21 cellular contexts compared by ENCODE assay signal in genomic region chr14:91770185-91770584, GRCh38. TPM values are rescaled to one million over a fixed set of nuclear protein-coding genes. Genes with fewer than 3 reads are reported as not detected.
"Had no signal": no experiment of that assay in that cellular context is flagged by ENCODE, and none has a peak within 500 bp of the region (broad histone marks: within the 10 kb centered on the region; RNA-seq: fewer than 3 reads in every experiment).

No MANE protein-coding gene starts in this region.

- H3K27me3 ChIP-seq: gastrocnemius medialis, spleen, stomach had no signal

- H3K4me1 ChIP-seq: gastrocnemius medialis had no signal

- H3K9me3 Mint-ChIP-seq: endodermal cell; nephron progenitor cell; stimulated activated naive B cell treated with anti-CD40 and anti-IgM and Interleukin-4, amounts not matched to agents 10 μg/mL and 1 μg/mL and 100 μg/mL, for 72 hours had no signal

- ATAC-seq: gastrocnemius medialis; left ventricle myocardium superior; naive thymus-derived CD4-positive, alpha-beta T cell; sciatic nerve; stimulated activated naive B cell treated with anti-CD40 and anti-IgM and Interleukin-4, amounts not matched to agents 10 μg/mL and 1 μg/mL and 100 μg/mL, for 72 hours had no signal

- H3K36me3 Mint-ChIP-seq: stimulated activated naive B cell treated with anti-CD40 and anti-IgM and Interleukin-4, amounts not matched to agents 10 μg/mL and 1 μg/mL and 100 μg/mL, for 72 hours had no signal

- H3K4me3 ChIP-seq: coronary artery, gastrocnemius medialis, spleen, stomach had no signal

- H3K27me3 Mint-ChIP-seq: naive thymus-derived CD4-positive, alpha-beta T cell; stimulated activated naive B cell treated with anti-CD40 and anti-IgM and Interleukin-4, amounts not matched to agents 10 μg/mL and 1 μg/mL and 100 μg/mL, for 72 hours had no signal

- DNase-seq: effector CD4-positive, alpha-beta T cell; endodermal cell; gastrocnemius medialis; glutamatergic neuron; islet precursor cell; left ventricle myocardium superior; mesendoderm; naive thymus-derived CD4-positive, alpha-beta T cell; nephron progenitor cell; spleen; stimulated activated CD4-positive, alpha-beta T cell treated with anti-CD3 and anti-CD28 coated beads, Interleukin-15, amount 100 ng/mL, for 24 hours; stimulated activated CD4-positive, alpha-beta T cell treated with anti-CD3 and anti-CD28 coated beads, Interleukin-1b, Interleukin-23, amount 100 ng/mL, for 48 hours; stimulated activated CD4-positive, alpha-beta T cell treated with anti-CD3 and anti-CD28 coated beads, Interleukin-4, amount 100 ng/mL, for 24 hours; stimulated activated naive B cell treated with anti-CD40 and anti-IgM and Interleukin-4, amounts not matched to agents 10 μg/mL and 1 μg/mL and 100 μg/mL, for 72 hours; stomach; substantia nigra; trophoblast cell had no signal

- H3K27ac ChIP-seq: coronary artery, gastrocnemius medialis, spleen had no signal

- H3K4me3 Mint-ChIP-seq: endodermal cell; naive thymus-derived CD4-positive, alpha-beta T cell; nephron progenitor cell; stimulated activated naive B cell treated with anti-CD40 and anti-IgM and Interleukin-4, amounts not matched to agents 10 μg/mL and 1 μg/mL and 100 μg/mL, for 72 hours had no signal

- H3K27ac Mint-ChIP-seq: nephron progenitor cell; stimulated activated naive B cell treated with anti-CD40 and anti-IgM and Interleukin-4, amounts not matched to agents 10 μg/mL and 1 μg/mL and 100 μg/mL, for 72 hours had no signal

- H3K9me3 ChIP-seq: gastrocnemius medialis, stomach had no signal

- H3K36me3 ChIP-seq: gastrocnemius medialis, spleen, stomach had no signal

RNA-seq across cellular contexts. Expression of gene CATSPERB, which starts 38.3 kb away (rescaled TPM):
- total RNA-seq: fibroblast of lung, pulmonary artery endothelial cell had no signal
- polyA plus RNA-seq: fibroblast of lung had no signal
